In the genomic region with DNA sequence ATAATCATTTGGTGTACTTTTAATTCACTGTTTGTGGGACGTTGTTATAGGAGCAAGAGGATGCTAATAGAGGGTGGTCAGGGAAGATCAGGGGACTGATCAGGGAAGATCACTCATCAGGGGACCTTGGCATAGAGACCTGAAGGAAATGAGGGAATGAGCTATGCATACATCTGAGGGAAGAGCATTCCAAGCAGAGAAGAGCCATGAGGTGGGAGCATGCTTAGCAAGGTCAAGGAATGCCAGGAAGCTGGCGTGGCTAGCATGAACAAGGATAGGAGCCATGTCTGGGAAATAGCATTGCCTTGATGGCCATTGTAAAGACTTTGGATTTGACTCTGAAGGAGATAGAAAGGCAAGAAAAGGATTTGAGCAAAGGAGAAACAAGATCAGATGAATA, we compare ENCODE assay signal across 25 cellular contexts.
"Had no signal": no experiment of that assay in that cellular context is flagged by ENCODE, and none has a peak within 500 bp of the region (broad histone marks: within the 10 kb centered on the region; RNA-seq: fewer than 3 reads in every experiment).

No MANE protein-coding gene starts in this region.

- H3K4me3 ChIP-seq: ascending aorta, breast epithelium, cardiac muscle cell, colonic mucosa had no signal

- DNase-seq: activated CD4-positive, alpha-beta memory T cell treated with anti-CD3 and anti-CD28 coated beads for 36 hours; activated CD4-positive, alpha-beta T cell treated with anti-CD3 and anti-CD28 coated beads for 36 hours; activated CD4-positive, alpha-beta T cell treated with anti-CD3 and anti-CD28 coated beads, Interleukin-2, amount 10 ng/mL, durations not matched to agents 24 days and 14 days; activated CD4-positive, CD25-positive, alpha-beta regulatory T cell; activated CD4-positive, CD25-positive, alpha-beta regulatory T cell treated with anti-CD3 and anti-CD28 coated beads, Interleukin-2, amount 50 U/mL, for 72 hours; activated CD8-positive, alpha-beta memory T cell treated with anti-CD3 and anti-CD28 coated beads for 24 hours; activated gamma-delta T cell; activated naive CD4-positive, alpha-beta T cell; activated naive CD4-positive, alpha-beta T cell treated with anti-CD3 and anti-CD28 coated beads, Interleukin-2, amount 10 ng/mL, durations not matched to agents 7 days and 5 days; activated naive CD8-positive, alpha-beta T cell treated with anti-CD3 and anti-CD28 coated beads, Interleukin-2, amount 10 ng/mL, durations not matched to agents 7 days and 5 days; activated T-cell treated with anti-CD3 and anti-CD28 coated beads, Interleukin-2, amount 50 U/mL, for 1 hour; activated T-cell treated with anti-CD3 and anti-CD28 coated beads, Interleukin-2, amount 50 U/mL, for 48 hours; central memory CD4-positive, alpha-beta T cell; cerebellar nuclear complex; colonic mucosa; effector CD8-positive, alpha-beta T cell; foreskin fibroblast; T-helper 1 cell; T-helper 2 cell had no signal

- H3K27me3 ChIP-seq: ascending aorta, breast epithelium, cardiac muscle cell, colonic mucosa had no signal

- H3K9me3 ChIP-seq: ascending aorta, breast epithelium, colonic mucosa had no signal

- H3K27ac Mint-ChIP-seq: activated CD4-positive, alpha-beta memory T cell treated with anti-CD3 and anti-CD28 coated beads for 36 hours; activated CD4-positive, alpha-beta T cell treated with anti-CD3 and anti-CD28 coated beads for 36 hours; activated CD4-positive, alpha-beta T cell treated with anti-CD3 and anti-CD28 coated beads, Interleukin-2, amount 10 ng/mL, durations not matched to agents 24 days and 14 days; activated naive CD4-positive, alpha-beta T cell treated with anti-CD3 and anti-CD28 coated beads, Interleukin-2, amount 10 ng/mL, durations not matched to agents 7 days and 5 days; activated naive CD4-positive, alpha-beta T cell treated with anti-CD3 and anti-CD28 coated beads, Interleukin-2, amount 50 U/mL, for 72 hours; activated naive CD8-positive, alpha-beta T cell treated with anti-CD3 and anti-CD28 coated beads, Interleukin-2, amount 10 ng/mL, durations not matched to agents 7 days and 5 days had no signal

- H3K4me3 Mint-ChIP-seq: activated CD4-positive, alpha-beta memory T cell treated with anti-CD3 and anti-CD28 coated beads for 36 hours; activated CD4-positive, alpha-beta T cell treated with anti-CD3 and anti-CD28 coated beads for 36 hours; activated CD4-positive, alpha-beta T cell treated with anti-CD3 and anti-CD28 coated beads, Interleukin-2, amount 10 ng/mL, durations not matched to agents 24 days and 14 days; activated naive CD4-positive, alpha-beta T cell treated with anti-CD3 and anti-CD28 coated beads, Interleukin-2, amount 10 ng/mL, durations not matched to agents 7 days and 5 days; activated naive CD8-positive, alpha-beta T cell treated with anti-CD3 and anti-CD28 coated beads, Interleukin-2, amount 10 ng/mL, durations not matched to agents 7 days and 5 days had no signal

- H3K9me3 Mint-ChIP-seq: activated CD4-positive, alpha-beta memory T cell treated with anti-CD3 and anti-CD28 coated beads for 36 hours; activated naive CD4-positive, alpha-beta T cell treated with anti-CD3 and anti-CD28 coated beads, Interleukin-2, amount 10 ng/mL, durations not matched to agents 7 days and 5 days; activated naive CD8-positive, alpha-beta T cell treated with anti-CD3 and anti-CD28 coated beads, Interleukin-2, amount 10 ng/mL, durations not matched to agents 7 days and 5 days had no signal

- ATAC-seq: activated CD4-positive, alpha-beta T cell treated with anti-CD3 and anti-CD28 coated beads for 36 hours; activated naive CD4-positive, alpha-beta T cell treated with anti-CD3 and anti-CD28 coated beads, Interleukin-2, amount 50 U/mL, for 72 hours had no signal

- H3K27me3 Mint-ChIP-seq: activated CD4-positive, alpha-beta memory T cell treated with anti-CD3 and anti-CD28 coated beads for 36 hours; activated CD4-positive, alpha-beta T cell treated with anti-CD3 and anti-CD28 coated beads for 36 hours; activated CD4-positive, alpha-beta T cell treated with anti-CD3 and anti-CD28 coated beads, Interleukin-2, amount 10 ng/mL, durations not matched to agents 24 days and 14 days; activated naive CD4-positive, alpha-beta T cell treated with anti-CD3 and anti-CD28 coated beads, Interleukin-2, amount 10 ng/mL, durations not matched to agents 7 days and 5 days; activated naive CD8-positive, alpha-beta T cell treated with anti-CD3 and anti-CD28 coated beads, Interleukin-2, amount 10 ng/mL, durations not matched to agents 7 days and 5 days; brain had no signal

- H3K27ac ChIP-seq: ascending aorta, breast epithelium, cardiac muscle cell, colonic mucosa, epithelial cell of prostate had no signal

- H3K36me3 ChIP-seq: ascending aorta, breast epithelium, cardiac muscle cell, colonic mucosa had no signal
